ENCODE assay signal across 20 cellular contexts in the genomic region with DNA sequence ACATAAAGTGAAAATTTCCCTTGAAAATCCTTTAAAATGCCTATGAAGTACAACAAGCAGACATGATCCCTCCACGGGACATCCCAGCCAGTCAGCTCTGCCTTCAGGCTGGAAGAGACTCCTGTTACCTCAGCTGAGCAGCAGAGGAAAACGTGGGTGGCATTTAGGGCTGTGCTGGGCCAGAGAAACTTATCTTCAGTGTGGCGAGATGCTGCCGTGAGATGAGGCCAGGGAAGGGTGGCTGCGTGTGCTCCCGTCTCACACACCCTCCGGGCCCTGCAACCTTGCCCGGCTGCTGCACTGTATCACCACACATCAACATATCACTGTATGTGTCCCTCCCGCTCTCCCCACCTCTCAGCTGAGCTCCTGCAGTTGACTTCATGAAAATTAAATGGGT. TPM values are rescaled to one million over a fixed set of nuclear protein-coding genes. Genes with fewer than 3 reads are reported as not detected.
A peak's percentile ranks its signal among the peaks of the same experiment; 100 is the strongest.
DNase-seq lines count a peak whose midpoint lies in the region; FAIRE-seq and TF ChIP-seq lines count a peak whose summit lies in the region.
"Had no signal": no experiment of that assay in that cellular context is flagged by ENCODE, and none has a peak within 500 bp of the region (broad histone marks: within the 10 kb centered on the region; RNA-seq: fewer than 3 reads in every experiment).

No MANE protein-coding gene starts in this region.

- TF ChIP-seq CTCF in RWPE1 (conservative IDR thresholded peaks at IDR 0.05; ENCODE audit: low read depth) (no peak), progenitor cell of endocrine pancreas (IDR thresholded peaks at IDR 0.05; ENCODE audit: unreplicated experiment) (no peak)

- no peaks in the 10 kb centered on the region for H3K9me3 ChIP-seq in CD8-positive, alpha-beta memory T cell (ENCODE audit: low read length)
- H3K9me3 ChIP-seq: BE2C, gastroesophageal sphincter, left lung, thoracic aorta had no signal

- no peaks in the 10 kb centered on the region for H3K27me3 Mint-ChIP-seq in progenitor cell of endocrine pancreas
- H3K27me3 Mint-ChIP-seq in CD8-positive, alpha-beta memory T cell: peaks cover 8 to 21% of the 10 kb centered on the region in 2 donors

- H3K4me1 Mint-ChIP-seq in progenitor cell of endocrine pancreas (ENCODE audit: low read depth): peaks cover 83% of the 10 kb centered on the region
- H3K4me1 Mint-ChIP-seq in CD8-positive, alpha-beta memory T cell: peaks cover 6 to 20% (median 13%) of the 10 kb centered on the region in 3 donors

- H3K36me3 ChIP-seq in CD8-positive, alpha-beta memory T cell (ENCODE audit: insufficient read depth, low read length): no peaks in the 10 kb centered on the region
- H3K36me3 ChIP-seq: BE2C, left lung, thoracic aorta had no signal

- H3K4me3 Mint-ChIP-seq in progenitor cell of endocrine pancreas (ENCODE audit: low read depth): no peak overlapping the region
- no peak overlapping the region for H3K4me3 Mint-ChIP-seq in CD8-positive, alpha-beta memory T cell
- H3K4me3 Mint-ChIP-seq: activated naive CD8-positive, alpha-beta T cell; H9 had no signal

- POLR2A ChIA-PET in RWPE1 (lab: Yijun Ruan, JAX; ENCODE audit: low non-redundant PET): interaction anchor here (0.7 kb wide), 1 partner anchor 157 kb away, joined by 3 read pairs; no protein-coding TSS in a partner anchor
- POLR2A ChIA-PET in CD8-positive, alpha-beta memory T cell (lab: Charles Lee): no interaction called here

- no peak overlapping the region for H3K4me3 ChIP-seq in CD8-positive, alpha-beta memory T cell (ENCODE audit: low read length)
- H3K4me3 ChIP-seq: gastroesophageal sphincter, left lung, thoracic aorta had no signal

- TF ChIP-seq POLR2A in erythroblast (IDR thresholded peaks at IDR 0.05; ENCODE audit: low read length): no peak

- CTCF ChIA-PET in RWPE1 (lab: Yijun Ruan, JAX): interaction anchor here (0.6 to 1.0 kb wide), 3 partner anchors 26 to 1011 kb away, joined by 3 to 4 read pairs (median 4); no protein-coding TSS in a partner anchor
- CTCF ChIA-PET in CD8-positive, alpha-beta memory T cell (lab: Charles Lee): interaction anchor here (1.2 to 19.8 kb wide), 2 partner anchors 15 to 23 kb away, joined by 3 to 186 read pairs; a partner anchor contains a TSS

- H3K27ac Mint-ChIP-seq in progenitor cell of endocrine pancreas: peak overlapping the region; percentile 89
- H3K27ac Mint-ChIP-seq in CD8-positive, alpha-beta memory T cell: no peak overlapping the region
- H3K27ac Mint-ChIP-seq: activated naive CD8-positive, alpha-beta T cell had no signal

- H3K4me1 ChIP-seq in CD8-positive, alpha-beta memory T cell (ENCODE audit: insufficient read depth, low read length): peaks cover 20% of the 10 kb centered on the region

- DNase-seq in H4 (ENCODE audit: low spot score) (peak; percentile 79), RWPE1 (ENCODE audit: low spot score) (no peak), erythroblast (lab: John Stamatoyannopoulos, UW) (peak; percentile 71 to 84), progenitor cell of endocrine pancreas (ENCODE audit: low spot score, unreplicated experiment) (no peak), AG08396 (ENCODE audit: low spot score) (no peak), urothelium cell line (ENCODE audit: low spot score) (no peak)
- DNase-seq in CD8-positive, alpha-beta memory T cell: no peak
- DNase-seq: activated CD8-positive, alpha-beta memory T cell treated with anti-CD3 and anti-CD28 coated beads for 24 hours; BE2C; dermis blood vessel endothelial cell; H9; left lung; NCI-H1417; NCI-H526 treated with DMSO at 0.1 percent for 48 hours; nucleus accumbens; retina had no signal

- no peaks in the 10 kb centered on the region for H3K9me3 Mint-ChIP-seq in progenitor cell of endocrine pancreas (ENCODE audit: low read depth)
- no peaks in the 10 kb centered on the region for H3K9me3 Mint-ChIP-seq in CD8-positive, alpha-beta memory T cell
- H3K9me3 Mint-ChIP-seq: H9 had no signal

- FAIRE-seq in urothelium cell line (lab: Jason Lieb, UNC): no peak
- FAIRE-seq: HTR-8/SVneo had no signal

- H3K36me3 Mint-ChIP-seq in progenitor cell of endocrine pancreas (ENCODE audit: insufficient read depth): peaks cover 8% of the 10 kb centered on the region
- H3K36me3 Mint-ChIP-seq in CD8-positive, alpha-beta memory T cell: peaks cover 0 to 9% (median 0%) of the 10 kb centered on the region in 3 donors
- H3K36me3 Mint-ChIP-seq: activated naive CD8-positive, alpha-beta T cell had no signal

- H3K27me3 ChIP-seq in CD8-positive, alpha-beta memory T cell (ENCODE audit: insufficient read depth, low read length, poor library complexity, severe bottlenecking): no peaks in the 10 kb centered on the region
- H3K27me3 ChIP-seq: BE2C, gastroesophageal sphincter, left lung had no signal

- peak overlapping the region; percentile 65 for H3K27ac ChIP-seq in RWPE1
- no peak overlapping the region for H3K27ac ChIP-seq in CD8-positive, alpha-beta memory T cell (ENCODE audit: low read depth, low read length)
- H3K27ac ChIP-seq: gastroesophageal sphincter, left lung, thoracic aorta had no signal

RNA-seq across cellular contexts. Expression of a gene that starts 23.5 kb away (rescaled TPM):
- total RNA-seq in H4 (2014; rRNA removed; shearing (Covaris generic)): 18.7 and 19.6 TPM in 2 replicates
- total RNA-seq in progenitor cell of endocrine pancreas: 128 and 129 TPM in 2 replicates
- 10 to 100 TPM; 15.3 to 16.8 TPM for total RNA-seq in CD8-positive, alpha-beta memory T cell
- 2.3 TPM for polyA plus RNA-seq in CD8-positive, alpha-beta memory T cell

RNA-seq across cellular contexts. Expression of a gene that starts 46.2 kb away (rescaled TPM):
- 317 and 358 TPM in 2 replicates for total RNA-seq in H4 (2014; rRNA removed; shearing (Covaris generic))
- 282 and 285 TPM in 2 replicates for total RNA-seq in progenitor cell of endocrine pancreas
- 100 to 1,000 TPM; 202 to 203 TPM for total RNA-seq in CD8-positive, alpha-beta memory T cell
- polyA plus RNA-seq in CD8-positive, alpha-beta memory T cell: 835 TPM

Comparison
In these comparisons a context has a peak if more than half of its experiments do, and no peak if none do; other contexts are left out.
1. DNase-seq: peak in H4 (single experiment) and erythroblast (2 of 2); none in RWPE1 (single experiment), progenitor cell of endocrine pancreas (single experiment), AG08396 (single experiment), CD8-positive, alpha-beta memory T cell (0 of 5) and urothelium cell line (single experiment).